In genomic region chr12:21828779-21829178, GRCh38 we compare ENCODE assay signal across 18 cellular contexts. TPM values are rescaled to one million over a fixed set of nuclear protein-coding genes. Genes with fewer than 3 reads are reported as not detected.
A peak's percentile ranks its signal among the peaks of the same experiment; 100 is the strongest.
DNase-seq lines count a peak whose midpoint lies in the region; ATAC-seq and TF ChIP-seq lines count a peak whose summit lies in the region.
"Had no signal": no experiment of that assay in that cellular context is flagged by ENCODE, and none has a peak within 500 bp of the region (broad histone marks: within the 10 kb centered on the region; RNA-seq: fewer than 3 reads in every experiment).

No MANE protein-coding gene starts in this region.

- H3K4me3 ChIP-seq in choroid plexus epithelial cell (ENCODE audit: low read depth, low read length) (no peak overlapping the region), lower lobe of right lung (no peak overlapping the region), thoracic aorta (peak overlapping the region; percentile 16)

- H3K4me1 ChIP-seq in lower lobe of right lung (peaks cover 10% of the 10 kb centered on the region), thoracic aorta (ENCODE audit: control insufficient read depth in 1 of 2, low read depth in 2 of 2) (peaks cover 5 to 37% of the 10 kb centered on the region in 2 donors)

- DNase-seq in LHCN-M2 (ENCODE audit: low read depth) (peak; percentile 46), choroid plexus epithelial cell (ENCODE audit: low read depth) (peak; percentile 26), lower lobe of right lung (no peak), thoracic aorta (ENCODE audit: low spot score) (no peak), C1 segment of cervical spinal cord (lab: John Stamatoyannopoulos, UW) (no peak)
- no peak for DNase-seq in stimulated activated CD4-positive, alpha-beta T cell treated with anti-CD3 and anti-CD28 coated beads, Interleukin-15, amount 100 ng/mL, for 24 hours
- DNase-seq: activated CD4-positive, alpha-beta T cell treated with anti-CD3 and anti-CD28 coated beads, Interleukin-2, amount 50 U/mL, for 4 hours; anterior cingulate cortex; dorsolateral prefrontal cortex; H7; islet precursor cell; NCI-H1694; stimulated activated CD4-positive, alpha-beta T cell treated with anti-CD3 and anti-CD28 coated beads, Interleukin-4, amount 100 ng/mL, for 4 hours had no signal

- H3K27ac ChIP-seq in lower lobe of right lung (peak overlapping the region; percentile 25), thoracic aorta (peak overlapping the region in 1 of 2 donors; percentile 39)
- H3K27ac ChIP-seq: KMS-11 had no signal

- ATAC-seq in lower lobe of right lung = peak in 1 of 2 donors; percentile 51
- ATAC-seq in thoracic aorta (ENCODE audit: insufficient number of reproducible peaks, low FRiP score, low read depth) = no peak
- ATAC-seq in HG02970 (IDR thresholded peaks at IDR 0.05; ENCODE audit: low FRiP score, unreplicated experiment) = no peak
- ATAC-seq in HG02840 (IDR thresholded peaks at IDR 0.05; ENCODE audit: low FRiP score, unreplicated experiment) = no peak
- ATAC-seq: stimulated activated memory B cell treated with anti-CD40 and anti-IgM and Interleukin-4, amounts not matched to agents 10 μg/mL and 1 μg/mL and 100 μg/mL, for 72 hours had no signal

- no peaks in the 10 kb centered on the region for H3K27me3 ChIP-seq in lower lobe of right lung (ENCODE audit: low read depth)
- H3K27me3 ChIP-seq in thoracic aorta (replicated peaks; ENCODE audit: insufficient read depth) = no peaks in the 10 kb centered on the region
- H3K27me3 ChIP-seq: dorsolateral prefrontal cortex had no signal

- intact Hi-C loops in lower lobe of right lung (cut with DNase I) = no loop called here

- no peaks in the 10 kb centered on the region for H3K36me3 ChIP-seq in lower lobe of right lung
- H3K36me3 ChIP-seq in thoracic aorta = no peaks in the 10 kb centered on the region

- H3K9me3 ChIP-seq in lower lobe of right lung (no peaks in the 10 kb centered on the region), thoracic aorta (no peaks in the 10 kb centered on the region)

- TF ChIP-seq CTCF in choroid plexus epithelial cell (conservative IDR thresholded peaks at IDR 0.05; ENCODE audit: low read depth, low read length) (no peak), lower lobe of right lung (IDR thresholded peaks at IDR 0.05) (no peak), thoracic aorta (IDR thresholded peaks at IDR 0.05) (no peak)

RNA-seq across cellular contexts. Expression of gene KCNJ8, which starts 54.3 kb away (rescaled TPM):
- 0.11 and 0.13 TPM in 2 replicates for total RNA-seq in LHCN-M2 (2014; rRNA removed)
- polyA plus RNA-seq in LHCN-M2 (2012) = 0.15 TPM
- total RNA-seq in lower lobe of right lung = 12.8 TPM
- total RNA-seq in thoracic aorta = 1 to 10 TPM; 7.0 to 8.1 TPM
- total RNA-seq: pulmonary artery endothelial cell had no signal

Comparison
In these comparisons a context has a peak if more than half of its experiments do, and no peak if none do; other contexts are left out.
1. DNase-seq: peak in LHCN-M2 (single experiment) and choroid plexus epithelial cell (single experiment); none in lower lobe of right lung (single experiment), thoracic aorta (single experiment), C1 segment of cervical spinal cord (0 of 14) and stimulated activated CD4-positive, alpha-beta T cell treated with anti-CD3 and anti-CD28 coated beads, Interleukin-15, amount 100 ng/mL, for 24 hours (single experiment).